8 cellular contexts compared by ENCODE assay signal in genomic region chr2:42169100-42169868, GRCh38.
A peak's percentile ranks its signal among the peaks of the same experiment; 100 is the strongest.
DNase-seq lines count a peak whose midpoint lies in the region; ATAC-seq and TF ChIP-seq lines count a peak whose summit lies in the region.

Gene EML4, plus strand, starts transcription at chr2:42169353. Its CDS starts 259 bp downstream, at chr2:42169612.

- TF ChIP-seq CTCF in astrocyte of the cerebellum (IDR thresholded peaks at IDR 0.05; ENCODE audit: low read depth, low read length, missing control alignments) = no peak

- ATAC-seq in GM18508 (IDR thresholded peaks at IDR 0.05; ENCODE audit: insufficient read depth, unreplicated experiment) (peak; percentile 40), HG02970 (IDR thresholded peaks at IDR 0.05; ENCODE audit: low FRiP score, unreplicated experiment) (peak; percentile 87)

- peak within 1 kb of the TSS; percentile 87 for H3K4me3 ChIP-seq in astrocyte of the cerebellum (ENCODE audit: low read depth, low read length)

- in situ Hi-C loops in astrocyte of the cerebellum (cut with HindIII; ENCODE audit: low sequenced_read_pairs) = no loop called here

- DNase-seq in NCI-H2029 treated with DMSO at 0.1 percent for 48 hours (lab: John Stamatoyannopoulos, UW) (peak; percentile 27), T-helper 9 cell (peak; percentile 89), astrocyte of the cerebellum (ENCODE audit: low read depth) (peak; percentile 71), hippocampal formation (lab: John Stamatoyannopoulos, UW) (peak; percentile 86), retina (peak; percentile 94), cortex of kidney (lab: John Stamatoyannopoulos, UW) (no peak)
